13 cellular contexts compared by ENCODE assay signal in the genomic region with DNA sequence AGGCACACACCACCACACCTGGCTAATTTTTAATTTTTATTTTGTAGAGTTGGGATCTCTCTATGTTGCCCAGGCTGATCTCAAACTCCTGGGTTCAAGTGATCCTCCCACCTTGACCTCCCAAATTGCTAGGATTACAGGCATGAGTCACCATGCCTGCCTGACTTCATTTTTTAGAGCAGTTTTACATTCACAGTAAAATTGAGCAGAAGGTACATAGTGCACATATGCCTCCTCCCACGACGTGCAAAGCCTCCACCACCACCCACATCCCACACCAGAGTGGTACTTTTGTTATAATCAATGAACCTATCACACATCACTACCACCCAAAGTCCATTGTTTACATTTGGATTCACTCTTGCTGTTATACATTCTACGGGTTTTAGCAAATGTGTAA.
DNase-seq lines count a peak whose midpoint lies in the region; ATAC-seq, FAIRE-seq and TF ChIP-seq lines count a peak whose summit lies in the region.
"Had no signal": no experiment of that assay in that cellular context is flagged by ENCODE, and none has a peak within 500 bp of the region (broad histone marks: within the 10 kb centered on the region; RNA-seq: fewer than 3 reads in every experiment).

No MANE protein-coding gene starts in this region.

- TF ChIP-seq CTCF in HEK293 (tag by site-specific recombination; IDR thresholded peaks at IDR 0.05) (no peak), keratinocyte (optimal IDR thresholded peaks at IDR 0.05 in 1 of 3, IDR thresholded peaks at IDR 0.05 in 1 of 3, conservative IDR thresholded peaks at IDR 0.05 in 1 of 3; ENCODE audit: extremely low read depth in 1 of 3, insufficient read depth in 2 of 3, low read length in 3 of 3) (no peak), vagina (IDR thresholded peaks at IDR 0.05) (no peak), heart right ventricle (IDR thresholded peaks at IDR 0.05) (no peak)

- DNase-seq in keratinocyte (ENCODE audit: low read depth, low spot score) (no peak), posterior vena cava (ENCODE audit: low spot score) (peak; percentile 1), vagina (ENCODE audit: extremely low spot score in 2 of 2) (no peak), heart right ventricle (no peak), mucosa of gallbladder (ENCODE audit: low spot score) (no peak)
- DNase-seq: CD8-positive, alpha-beta T cell; COR-L47; GF-D8; H7 had no signal

- no peak overlapping the region for H3K4me2 ChIP-seq in keratinocyte (ENCODE audit: control insufficient read depth, extremely low read depth, insufficient read depth, low read depth, low read length)
- H3K4me2 ChIP-seq: GM23338 had no signal

- intact Hi-C loops in posterior vena cava (cut with DNase I) (no loop called here), vagina (cut with DNase I) (no loop called here), heart right ventricle (cut with DNase I) (loop anchor here in 1 of 10 donors (5.0 kb wide), 1 partner anchor 214 kb away; no protein-coding TSS in a partner anchor)

- CTCF ChIA-PET in HEK293 (lab: Yijun Ruan, JAX), result no interaction called here

- peak; percentile 26 for FAIRE-seq in keratinocyte (lab: Jason Lieb, UNC)
- FAIRE-seq: A204.1 had no signal

- ATAC-seq in heart right ventricle (no peak), HG02763 (IDR thresholded peaks at IDR 0.05; ENCODE audit: unreplicated experiment) (no peak)
- ATAC-seq: CD8-positive, alpha-beta T cell; GM23338 had no signal

- dilution Hi-C loops in keratinocyte (cut with MboI; ENCODE audit: extremely low pct_ligation_motif_present, low sequenced_read_pairs), result no loop called here

- H2AFZ ChIP-seq in keratinocyte (ENCODE audit: control insufficient read depth, low read length), result no peak overlapping the region
- H2AFZ ChIP-seq: GM23338 had no signal

- H3K4me1 ChIP-seq in HEK293 (ENCODE audit: control insufficient read depth, insufficient read depth, low read length), result peaks cover 5% of the 10 kb centered on the region; the same call in 1 of the 2 replicates
- peaks cover 21% of the 10 kb centered on the region for H3K4me1 ChIP-seq in keratinocyte (ENCODE audit: control insufficient read depth, extremely low read depth, insufficient read depth, low read length)
- H3K4me1 ChIP-seq in vagina, result peaks cover 26% of the 10 kb centered on the region
- peaks cover 0 to 19% (median 13%) of the 10 kb centered on the region in 9 donors for H3K4me1 ChIP-seq in heart right ventricle

- POLR2A ChIA-PET in HEK293 (lab: Yijun Ruan, JAX), result no interaction called here

- H3K27me3 ChIP-seq in keratinocyte (ENCODE audit: control insufficient read depth, extremely low read depth, insufficient read depth, low read length) (no peaks in the 10 kb centered on the region), vagina (no peaks in the 10 kb centered on the region), heart right ventricle (no peaks in the 10 kb centered on the region)

- no peak overlapping the region for H3K27ac ChIP-seq in HEK293 (ENCODE audit: extremely low read depth, low read depth, low read length)
- H3K27ac ChIP-seq in keratinocyte (ENCODE audit: control insufficient read depth, insufficient read depth, low read length), result no peak overlapping the region
- H3K27ac ChIP-seq in vagina, result no peak overlapping the region
- no peak overlapping the region for H3K27ac ChIP-seq in heart right ventricle

- H3K9me3 ChIP-seq in HEK293 (ENCODE audit: control insufficient read depth, insufficient read depth, low read depth, low read length) (no peaks in the 10 kb centered on the region), keratinocyte (ENCODE audit: control insufficient read depth, low read depth, low read length) (no peaks in the 10 kb centered on the region), vagina (no peaks in the 10 kb centered on the region), heart right ventricle (peaks cover 0 to 5% (median 0%) of the 10 kb centered on the region in 11 donors)

- no peak for TF ChIP-seq POLR2A in vagina (IDR thresholded peaks at IDR 0.05)

- WGBS in heart right ventricle, 2 donors, result 83 to 89% methylated on average over 3 of the region's 3 CpGs

- H3K79me2 ChIP-seq in keratinocyte (ENCODE audit: control insufficient read depth, insufficient read depth, low read length), result no peaks in the 10 kb centered on the region

- no peak overlapping the region for H3K9ac ChIP-seq in keratinocyte (ENCODE audit: control insufficient read depth, extremely low read depth, insufficient read depth, low read length)

- no peaks in the 10 kb centered on the region for H3K9me1 ChIP-seq in keratinocyte (ENCODE audit: control insufficient read depth, extremely low read depth, insufficient read depth, low read length)

- H3K4me3 ChIP-seq in HEK293 (ENCODE audit: low read depth, low read length) (no peak overlapping the region), keratinocyte (ENCODE audit: control insufficient read depth in 2 of 3, extremely low read depth in 1 of 3, insufficient read depth in 2 of 3, low read depth in 1 of 3, low read length in 3 of 3) (no peak overlapping the region), vagina (no peak overlapping the region), heart right ventricle (no peak overlapping the region)
- H3K4me3 ChIP-seq: GM23338 had no signal

- no peaks in the 10 kb centered on the region for H4K20me1 ChIP-seq in keratinocyte (ENCODE audit: control insufficient read depth, extremely low read depth, insufficient read depth, low read length)

- no peaks in the 10 kb centered on the region for H3K36me3 ChIP-seq in HEK293 (ENCODE audit: control insufficient read depth in 2 of 2, insufficient read depth in 1 of 2, low read length in 2 of 2)
- H3K36me3 ChIP-seq in keratinocyte (ENCODE audit: control insufficient read depth in 2 of 2, extremely low read depth in 1 of 2, insufficient read depth in 2 of 2, low read length in 2 of 2), result no peaks in the 10 kb centered on the region
- no peaks in the 10 kb centered on the region for H3K36me3 ChIP-seq in vagina
- no peaks in the 10 kb centered on the region for H3K36me3 ChIP-seq in heart right ventricle

TF ChIP-seq in HEK293, 187 proteins besides CTCF, POLR2A, EP300 and RAD21:
- peak; percentile 87 for TF ChIP-seq ZFHX2 (tag by site-specific recombination; conservative IDR thresholded peaks at IDR 0.05)
- TF ChIP-seq, protein P1, sequence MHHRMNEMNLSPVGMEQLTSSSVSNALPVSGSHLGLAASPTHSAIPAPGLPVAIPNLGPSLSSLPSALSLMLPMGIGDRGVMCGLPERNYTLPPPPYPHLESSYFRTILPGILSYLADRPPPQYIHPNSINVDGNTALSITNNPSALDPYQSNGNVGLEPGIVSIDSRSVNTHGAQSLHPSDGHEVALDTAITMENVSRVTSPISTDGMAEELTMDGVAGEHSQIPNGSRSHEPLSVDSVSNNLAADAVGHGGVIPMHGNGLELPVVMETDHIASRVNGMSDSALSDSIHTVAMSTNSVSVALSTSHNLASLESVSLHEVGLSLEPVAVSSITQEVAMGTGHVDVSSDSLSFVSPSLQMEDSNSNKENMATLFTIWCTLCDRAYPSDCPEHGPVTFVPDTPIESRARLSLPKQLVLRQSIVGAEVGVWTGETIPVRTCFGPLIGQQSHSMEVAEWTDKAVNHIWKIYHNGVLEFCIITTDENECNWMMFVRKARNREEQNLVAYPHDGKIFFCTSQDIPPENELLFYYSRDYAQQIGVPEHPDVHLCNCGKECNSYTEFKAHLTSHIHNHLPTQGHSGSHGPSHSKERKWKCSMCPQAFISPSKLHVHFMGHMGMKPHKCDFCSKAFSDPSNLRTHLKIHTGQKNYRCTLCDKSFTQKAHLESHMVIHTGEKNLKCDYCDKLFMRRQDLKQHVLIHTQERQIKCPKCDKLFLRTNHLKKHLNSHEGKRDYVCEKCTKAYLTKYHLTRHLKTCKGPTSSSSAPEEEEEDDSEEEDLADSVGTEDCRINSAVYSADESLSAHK (tag by site-specific recombination; IDR thresholded peaks at IDR 0.05), result no peak
- TF ChIP-seq EGR2 (tag by site-specific recombination; IDR thresholded peaks at IDR 0.05; ENCODE audit: low read depth), result peak; percentile 75; the same call in 1 of the 2 replicates
